In the genomic region with DNA sequence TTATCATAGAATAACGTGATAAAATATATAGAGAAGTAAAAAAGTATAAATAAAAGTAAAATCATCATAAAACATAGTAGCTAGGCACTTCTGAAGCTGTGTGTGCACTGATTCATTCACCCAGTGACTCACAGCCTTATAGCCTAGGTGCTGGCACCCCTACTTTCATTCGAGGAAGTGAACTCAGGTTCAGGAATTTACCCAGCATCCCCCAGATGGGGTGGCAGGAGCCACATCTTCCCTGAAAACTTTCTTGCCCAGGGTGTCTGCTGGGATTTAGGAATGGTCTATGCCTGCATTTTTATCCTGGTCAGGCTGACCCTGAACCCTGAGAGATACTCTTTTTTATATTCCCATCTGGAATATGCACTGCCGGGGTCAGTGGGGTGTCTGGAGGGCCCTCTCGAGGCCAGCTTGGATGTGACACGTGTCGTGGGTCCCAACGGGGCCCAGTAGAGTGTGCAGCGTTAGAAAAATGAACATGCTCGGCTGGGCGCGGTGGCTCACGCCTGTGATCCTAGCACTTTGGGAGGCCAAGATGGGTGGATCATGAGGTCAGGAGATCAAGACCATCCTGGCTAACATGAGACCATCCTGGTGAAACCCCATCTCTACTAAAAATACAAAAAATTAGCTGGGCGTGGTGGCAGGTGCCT, we compare ENCODE assay signal across 1 cellular context.
TF ChIP-seq lines count a peak whose summit lies in the region.

No MANE protein-coding gene starts in this region.

TF ChIP-seq in WTC11, 78 proteins besides CTCF, POLR2A, EP300 and RAD21 (continued from another document):
- TF ChIP-seq, protein P1, sequence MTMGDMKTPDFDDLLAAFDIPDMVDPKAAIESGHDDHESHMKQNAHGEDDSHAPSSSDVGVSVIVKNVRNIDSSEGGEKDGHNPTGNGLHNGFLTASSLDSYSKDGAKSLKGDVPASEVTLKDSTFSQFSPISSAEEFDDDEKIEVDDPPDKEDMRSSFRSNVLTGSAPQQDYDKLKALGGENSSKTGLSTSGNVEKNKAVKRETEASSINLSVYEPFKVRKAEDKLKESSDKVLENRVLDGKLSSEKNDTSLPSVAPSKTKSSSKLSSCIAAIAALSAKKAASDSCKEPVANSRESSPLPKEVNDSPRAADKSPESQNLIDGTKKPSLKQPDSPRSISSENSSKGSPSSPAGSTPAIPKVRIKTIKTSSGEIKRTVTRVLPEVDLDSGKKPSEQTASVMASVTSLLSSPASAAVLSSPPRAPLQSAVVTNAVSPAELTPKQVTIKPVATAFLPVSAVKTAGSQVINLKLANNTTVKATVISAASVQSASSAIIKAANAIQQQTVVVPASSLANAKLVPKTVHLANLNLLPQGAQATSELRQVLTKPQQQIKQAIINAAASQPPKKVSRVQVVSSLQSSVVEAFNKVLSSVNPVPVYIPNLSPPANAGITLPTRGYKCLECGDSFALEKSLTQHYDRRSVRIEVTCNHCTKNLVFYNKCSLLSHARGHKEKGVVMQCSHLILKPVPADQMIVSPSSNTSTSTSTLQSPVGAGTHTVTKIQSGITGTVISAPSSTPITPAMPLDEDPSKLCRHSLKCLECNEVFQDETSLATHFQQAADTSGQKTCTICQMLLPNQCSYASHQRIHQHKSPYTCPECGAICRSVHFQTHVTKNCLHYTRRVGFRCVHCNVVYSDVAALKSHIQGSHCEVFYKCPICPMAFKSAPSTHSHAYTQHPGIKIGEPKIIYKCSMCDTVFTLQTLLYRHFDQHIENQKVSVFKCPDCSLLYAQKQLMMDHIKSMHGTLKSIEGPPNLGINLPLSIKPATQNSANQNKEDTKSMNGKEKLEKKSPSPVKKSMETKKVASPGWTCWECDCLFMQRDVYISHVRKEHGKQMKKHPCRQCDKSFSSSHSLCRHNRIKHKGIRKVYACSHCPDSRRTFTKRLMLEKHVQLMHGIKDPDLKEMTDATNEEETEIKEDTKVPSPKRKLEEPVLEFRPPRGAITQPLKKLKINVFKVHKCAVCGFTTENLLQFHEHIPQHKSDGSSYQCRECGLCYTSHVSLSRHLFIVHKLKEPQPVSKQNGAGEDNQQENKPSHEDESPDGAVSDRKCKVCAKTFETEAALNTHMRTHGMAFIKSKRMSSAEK (CRISPR knock-in tag; IDR thresholded peaks at IDR 0.05; ENCODE audit: borderline replicate concordance), result no peak
- no peak for TF ChIP-seq RORB (CRISPR knock-in tag; IDR thresholded peaks at IDR 0.05)
- TF ChIP-seq, protein P2, sequence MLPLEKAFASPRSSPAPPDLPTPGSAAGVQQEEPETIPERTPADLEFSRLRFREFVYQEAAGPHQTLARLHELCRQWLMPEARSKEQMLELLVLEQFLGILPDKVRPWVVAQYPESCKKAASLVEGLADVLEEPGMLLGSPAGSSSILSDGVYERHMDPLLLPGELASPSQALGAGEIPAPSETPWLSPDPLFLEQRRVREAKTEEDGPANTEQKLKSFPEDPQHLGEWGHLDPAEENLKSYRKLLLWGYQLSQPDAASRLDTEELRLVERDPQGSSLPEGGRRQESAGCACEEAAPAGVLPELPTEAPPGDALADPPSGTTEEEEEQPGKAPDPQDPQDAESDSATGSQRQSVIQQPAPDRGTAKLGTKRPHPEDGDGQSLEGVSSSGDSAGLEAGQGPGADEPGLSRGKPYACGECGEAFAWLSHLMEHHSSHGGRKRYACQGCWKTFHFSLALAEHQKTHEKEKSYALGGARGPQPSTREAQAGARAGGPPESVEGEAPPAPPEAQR (CRISPR knock-in tag; IDR thresholded peaks at IDR 0.05), result no peak
- TF ChIP-seq, protein P3, sequence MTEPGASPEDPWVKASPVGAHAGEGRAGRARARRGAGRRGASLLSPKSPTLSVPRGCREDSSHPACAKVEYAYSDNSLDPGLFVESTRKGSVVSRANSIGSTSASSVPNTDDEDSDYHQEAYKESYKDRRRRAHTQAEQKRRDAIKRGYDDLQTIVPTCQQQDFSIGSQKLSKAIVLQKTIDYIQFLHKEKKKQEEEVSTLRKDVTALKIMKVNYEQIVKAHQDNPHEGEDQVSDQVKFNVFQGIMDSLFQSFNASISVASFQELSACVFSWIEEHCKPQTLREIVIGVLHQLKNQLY (CRISPR knock-in tag; IDR thresholded peaks at IDR 0.05), result no peak
- TF ChIP-seq, protein P4, sequence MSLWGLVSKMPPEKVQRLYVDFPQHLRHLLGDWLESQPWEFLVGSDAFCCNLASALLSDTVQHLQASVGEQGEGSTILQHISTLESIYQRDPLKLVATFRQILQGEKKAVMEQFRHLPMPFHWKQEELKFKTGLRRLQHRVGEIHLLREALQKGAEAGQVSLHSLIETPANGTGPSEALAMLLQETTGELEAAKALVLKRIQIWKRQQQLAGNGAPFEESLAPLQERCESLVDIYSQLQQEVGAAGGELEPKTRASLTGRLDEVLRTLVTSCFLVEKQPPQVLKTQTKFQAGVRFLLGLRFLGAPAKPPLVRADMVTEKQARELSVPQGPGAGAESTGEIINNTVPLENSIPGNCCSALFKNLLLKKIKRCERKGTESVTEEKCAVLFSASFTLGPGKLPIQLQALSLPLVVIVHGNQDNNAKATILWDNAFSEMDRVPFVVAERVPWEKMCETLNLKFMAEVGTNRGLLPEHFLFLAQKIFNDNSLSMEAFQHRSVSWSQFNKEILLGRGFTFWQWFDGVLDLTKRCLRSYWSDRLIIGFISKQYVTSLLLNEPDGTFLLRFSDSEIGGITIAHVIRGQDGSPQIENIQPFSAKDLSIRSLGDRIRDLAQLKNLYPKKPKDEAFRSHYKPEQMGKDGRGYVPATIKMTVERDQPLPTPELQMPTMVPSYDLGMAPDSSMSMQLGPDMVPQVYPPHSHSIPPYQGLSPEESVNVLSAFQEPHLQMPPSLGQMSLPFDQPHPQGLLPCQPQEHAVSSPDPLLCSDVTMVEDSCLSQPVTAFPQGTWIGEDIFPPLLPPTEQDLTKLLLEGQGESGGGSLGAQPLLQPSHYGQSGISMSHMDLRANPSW (CRISPR knock-in tag; conservative IDR thresholded peaks at IDR 0.05; ENCODE audit: low read depth), result no peak
- TF ChIP-seq, protein P5, sequence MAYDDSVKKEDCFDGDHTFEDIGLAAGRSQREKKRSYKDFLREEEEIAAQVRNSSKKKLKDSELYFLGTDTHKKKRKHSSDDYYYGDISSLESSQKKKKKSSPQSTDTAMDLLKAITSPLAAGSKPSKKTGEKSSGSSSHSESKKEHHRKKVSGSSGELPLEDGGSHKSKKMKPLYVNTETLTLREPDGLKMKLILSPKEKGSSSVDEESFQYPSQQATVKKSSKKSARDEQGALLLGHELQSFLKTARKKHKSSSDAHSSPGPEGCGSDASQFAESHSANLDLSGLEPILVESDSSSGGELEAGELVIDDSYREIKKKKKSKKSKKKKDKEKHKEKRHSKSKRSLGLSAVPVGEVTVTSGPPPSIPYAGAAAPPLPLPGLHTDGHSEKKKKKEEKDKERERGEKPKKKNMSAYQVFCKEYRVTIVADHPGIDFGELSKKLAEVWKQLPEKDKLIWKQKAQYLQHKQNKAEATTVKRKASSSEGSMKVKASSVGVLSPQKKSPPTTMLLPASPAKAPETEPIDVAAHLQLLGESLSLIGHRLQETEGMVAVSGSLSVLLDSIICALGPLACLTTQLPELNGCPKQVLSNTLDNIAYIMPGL (CRISPR knock-in tag; IDR thresholded peaks at IDR 0.05), result no peak
